In the genomic region with DNA sequence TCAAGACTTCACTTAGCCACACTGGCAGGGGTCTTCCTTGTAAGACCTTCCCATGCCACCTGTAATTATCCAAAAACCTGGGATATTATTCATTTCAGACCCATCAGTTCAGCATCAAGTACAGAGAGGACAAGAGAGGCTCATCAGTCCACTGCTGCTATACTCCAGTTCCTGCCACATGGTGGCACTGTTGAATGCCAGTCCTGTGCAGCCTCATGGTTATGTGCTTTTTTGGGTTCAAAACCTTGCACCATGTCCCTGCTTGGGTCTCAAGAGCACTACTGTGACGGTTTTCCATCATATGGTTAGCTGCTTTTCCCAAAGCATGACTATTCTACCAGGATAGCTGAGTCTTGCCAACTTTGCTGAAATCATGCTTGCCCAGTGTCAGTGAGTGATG, we compare ENCODE assay signal across 1 cellular context.
TF ChIP-seq lines count a peak whose summit lies in the region.

No MANE protein-coding gene starts in this region.

TF ChIP-seq in K562, 482 proteins besides CTCF, POLR2A, EP300 and RAD21 (continued from another document):
- TF ChIP-seq RBM14 (IDR thresholded peaks at IDR 0.05; ENCODE audit: borderline replicate concordance, insufficient read depth, low read depth, low read length) (no peak), CBX1 (IDR thresholded peaks at IDR 0.05; ENCODE audit: low read depth) (0 out of 2 replicates have a peak, but pooled peaks have one; percentile 53), ZBTB1 (CRISPR knock-in tag; IDR thresholded peaks at IDR 0.05; ENCODE audit: borderline replicate concordance, low read depth) (no peak), SRF (CRISPR knock-in tag; IDR thresholded peaks at IDR 0.05) (no peak), CBFA2T2 (conservative IDR thresholded peaks at IDR 0.05) (no peak)
- TF ChIP-seq, protein P1, sequence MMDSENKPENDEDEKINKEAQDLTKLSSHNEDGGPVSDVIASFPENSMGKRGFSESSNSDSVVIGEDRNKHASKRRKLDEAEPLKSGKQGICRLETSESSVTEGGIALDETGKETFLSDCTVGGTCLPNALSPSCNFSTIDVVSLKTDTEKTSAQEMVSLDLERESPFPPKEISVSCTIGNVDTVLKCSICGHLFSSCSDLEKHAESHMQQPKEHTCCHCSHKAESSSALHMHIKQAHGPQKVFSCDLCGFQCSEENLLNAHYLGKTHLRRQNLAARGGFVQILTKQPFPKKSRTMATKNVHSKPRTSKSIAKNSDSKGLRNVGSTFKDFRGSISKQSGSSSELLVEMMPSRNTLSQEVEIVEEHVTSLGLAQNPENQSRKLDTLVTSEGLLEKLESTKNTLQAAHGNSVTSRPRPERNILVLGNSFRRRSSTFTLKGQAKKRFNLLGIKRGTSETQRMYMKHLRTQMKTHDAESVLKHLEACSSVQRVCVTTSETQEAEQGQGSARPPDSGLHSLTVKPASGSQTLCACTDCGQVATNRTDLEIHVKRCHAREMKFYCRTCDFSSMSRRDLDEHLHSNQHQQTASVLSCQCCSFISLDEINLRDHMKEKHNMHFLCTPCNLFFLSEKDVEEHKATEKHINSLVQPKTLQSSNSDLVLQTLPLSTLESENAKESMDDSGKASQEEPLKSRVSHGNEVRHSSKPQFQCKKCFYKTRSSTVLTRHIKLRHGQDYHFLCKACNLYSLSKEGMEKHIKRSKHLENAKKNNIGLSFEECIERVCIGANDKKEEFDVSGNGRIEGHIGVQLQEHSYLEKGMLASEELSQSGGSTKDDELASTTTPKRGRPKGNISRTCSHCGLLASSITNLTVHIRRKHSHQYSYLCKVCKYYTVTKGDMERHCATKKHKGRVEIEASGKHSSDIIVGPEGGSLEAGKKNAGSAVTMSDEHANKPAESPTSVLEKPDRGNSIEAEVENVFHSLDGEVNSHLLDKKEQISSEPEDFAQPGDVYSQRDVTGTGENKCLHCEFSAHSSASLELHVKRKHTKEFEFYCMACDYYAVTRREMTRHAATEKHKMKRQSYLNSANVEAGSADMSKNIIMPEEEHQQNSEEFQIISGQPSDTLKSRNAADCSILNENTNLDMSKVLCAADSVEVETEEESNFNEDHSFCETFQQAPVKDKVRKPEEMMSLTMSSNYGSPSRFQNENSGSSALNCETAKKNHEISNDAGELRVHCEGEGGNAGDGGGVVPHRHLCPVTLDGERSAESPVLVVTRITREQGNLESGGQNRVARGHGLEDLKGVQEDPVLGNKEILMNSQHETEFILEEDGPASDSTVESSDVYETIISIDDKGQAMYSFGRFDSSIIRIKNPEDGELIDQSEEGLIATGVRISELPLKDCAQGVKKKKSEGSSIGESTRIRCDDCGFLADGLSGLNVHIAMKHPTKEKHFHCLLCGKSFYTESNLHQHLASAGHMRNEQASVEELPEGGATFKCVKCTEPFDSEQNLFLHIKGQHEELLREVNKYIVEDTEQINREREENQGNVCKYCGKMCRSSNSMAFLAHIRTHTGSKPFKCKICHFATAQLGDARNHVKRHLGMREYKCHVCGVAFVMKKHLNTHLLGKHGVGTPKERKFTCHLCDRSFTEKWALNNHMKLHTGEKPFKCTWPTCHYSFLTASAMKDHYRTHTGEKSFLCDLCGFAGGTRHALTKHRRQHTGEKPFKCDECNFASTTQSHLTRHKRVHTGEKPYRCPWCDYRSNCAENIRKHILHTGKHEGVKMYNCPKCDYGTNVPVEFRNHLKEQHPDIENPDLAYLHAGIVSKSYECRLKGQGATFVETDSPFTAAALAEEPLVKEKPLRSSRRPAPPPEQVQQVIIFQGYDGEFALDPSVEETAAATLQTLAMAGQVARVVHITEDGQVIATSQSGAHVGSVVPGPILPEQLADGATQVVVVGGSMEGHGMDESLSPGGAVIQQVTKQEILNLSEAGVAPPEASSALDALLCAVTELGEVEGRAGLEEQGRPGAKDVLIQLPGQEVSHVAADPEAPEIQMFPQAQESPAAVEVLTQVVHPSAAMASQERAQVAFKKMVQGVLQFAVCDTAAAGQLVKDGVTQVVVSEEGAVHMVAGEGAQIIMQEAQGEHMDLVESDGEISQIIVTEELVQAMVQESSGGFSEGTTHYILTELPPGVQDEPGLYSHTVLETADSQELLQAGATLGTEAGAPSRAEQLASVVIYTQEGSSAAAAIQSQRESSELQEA (IDR thresholded peaks at IDR 0.05; ENCODE audit: low read depth) = no peak
